In genomic region chr2:187297806-187298205, GRCh38 we compare ENCODE assay signal across 13 cellular contexts.
DNase-seq lines count a peak whose midpoint lies in the region; ATAC-seq and TF ChIP-seq lines count a peak whose summit lies in the region.
"Had no signal": no experiment of that assay in that cellular context is flagged by ENCODE, and none has a peak within 500 bp of the region (broad histone marks: within the 10 kb centered on the region; RNA-seq: fewer than 3 reads in every experiment).

No MANE protein-coding gene starts in this region.

- H3K4me1 ChIP-seq in SK-N-SH (ENCODE audit: control insufficient read depth in 1 of 2, insufficient read depth in 2 of 2, low read depth in 1 of 2, low read length in 1 of 2) (no peaks in the 10 kb centered on the region; a peak in 2 of 4 replicates), mesendoderm (ENCODE audit: control insufficient read depth, low read depth, low read length) (no peaks in the 10 kb centered on the region), smooth muscle cell (ENCODE audit: low read depth) (no peaks in the 10 kb centered on the region), aorta (ENCODE audit: control insufficient read depth in 1 of 2, insufficient read depth in 2 of 2, low read length in 2 of 2) (no peaks in the 10 kb centered on the region)
- H3K4me1 ChIP-seq: HAP-1 had no signal

- no peak overlapping the region for H3K27ac ChIP-seq in SK-N-SH (ENCODE audit: low read depth in 2 of 2, low read length in 1 of 2)
- H3K27ac ChIP-seq in mesendoderm (ENCODE audit: low read depth, low read length), result no peak overlapping the region
- no peak overlapping the region for H3K27ac ChIP-seq in smooth muscle cell (ENCODE audit: low read depth)
- no peak overlapping the region for H3K27ac ChIP-seq in aorta (ENCODE audit: low read depth in 1 of 2, low read length in 2 of 2)
- H3K27ac ChIP-seq: 22Rv1 had no signal

- no peak overlapping the region for H3K27ac Mint-ChIP-seq in immature natural killer cell
- H3K27ac Mint-ChIP-seq: CD14-positive monocyte; CD8-positive, alpha-beta T cell had no signal

- CTCF ChIA-PET in SK-N-SH (lab: Yijun Ruan, JAX), result interaction anchor here (1.4 kb wide), 1 partner anchor 435 kb away, joined by 3 read pairs; no protein-coding TSS in a partner anchor

- H3K4me1 Mint-ChIP-seq in immature natural killer cell, result no peaks in the 10 kb centered on the region
- H3K4me1 Mint-ChIP-seq: CD14-positive monocyte had no signal

- H3K79me2 ChIP-seq in SK-N-SH (ENCODE audit: insufficient read depth) (no peaks in the 10 kb centered on the region), mesendoderm (ENCODE audit: control insufficient read depth, insufficient read depth, low read length) (no peaks in the 10 kb centered on the region), smooth muscle cell (ENCODE audit: low read depth) (no peaks in the 10 kb centered on the region)

- H3K36me3 ChIP-seq in SK-N-SH (replicated peaks in 1 of 2; ENCODE audit: control insufficient read depth in 1 of 2, insufficient read depth in 2 of 2, low read length in 1 of 2) (no peaks in the 10 kb centered on the region), mesendoderm (ENCODE audit: control insufficient read depth, insufficient read depth, low read length) (no peaks in the 10 kb centered on the region), smooth muscle cell (ENCODE audit: low read depth) (no peaks in the 10 kb centered on the region), aorta (ENCODE audit: control insufficient read depth in 1 of 2, insufficient read depth in 2 of 2, low read length in 1 of 2) (no peaks in the 10 kb centered on the region)
- H3K36me3 ChIP-seq: HAP-1 had no signal

- H4K20me1 ChIP-seq in SK-N-SH (ENCODE audit: insufficient read depth), result no peaks in the 10 kb centered on the region
- no peaks in the 10 kb centered on the region for H4K20me1 ChIP-seq in smooth muscle cell (ENCODE audit: low read depth)

- no peak overlapping the region for H4K5ac ChIP-seq in mesendoderm (ENCODE audit: low read length)

- H3K4ac ChIP-seq in mesendoderm (ENCODE audit: low read depth, low read length), result no peak overlapping the region

- POLR2A ChIA-PET in SK-N-SH (lab: Yijun Ruan, JAX), result no interaction called here

- no peaks in the 10 kb centered on the region for H3F3A ChIP-seq in SK-N-SH (replicated peaks; ENCODE audit: insufficient read depth)
- H3F3A ChIP-seq in smooth muscle cell (ENCODE audit: low read depth), result no peaks in the 10 kb centered on the region

- no peak overlapping the region for H3K56ac ChIP-seq in mesendoderm (ENCODE audit: low read length)

- H3K9ac ChIP-seq in SK-N-SH (no peak overlapping the region), mesendoderm (ENCODE audit: low read length) (no peak overlapping the region), smooth muscle cell (ENCODE audit: low read depth) (no peak overlapping the region)

- ATAC-seq in SK-N-SH treated with all-trans-retinoic acid at 6 μM for 48 hours, result no peak
- ATAC-seq in aorta (ENCODE audit: low FRiP score), result no peak
- ATAC-seq: CD8-positive, alpha-beta T cell had no signal

- no peaks in the 10 kb centered on the region for H3K79me1 ChIP-seq in mesendoderm (ENCODE audit: low read length)

- H3K23ac ChIP-seq in mesendoderm (ENCODE audit: low read length), result no peak overlapping the region

- TF ChIP-seq CTCF in SK-N-SH (IDR thresholded peaks at IDR 0.05) (no peak), cardiac fibroblast (IDR thresholded peaks at IDR 0.05; ENCODE audit: low read depth, low read length) (no peak), smooth muscle cell (IDR thresholded peaks at IDR 0.05; ENCODE audit: borderline replicate concordance, insufficient read depth, poor library complexity, severe bottlenecking) (no peak)

- no peak overlapping the region for H3K4me3 Mint-ChIP-seq in immature natural killer cell
- H3K4me3 Mint-ChIP-seq: CD14-positive monocyte; CD8-positive, alpha-beta T cell had no signal

- no peak overlapping the region for H2BK15ac ChIP-seq in mesendoderm (replicated peaks; ENCODE audit: low read depth)

- DNase-seq in SK-N-SH (no peak), cardiac fibroblast (ENCODE audit: low read depth in 2 of 2) (peak; percentile 8 to 19), mesendoderm (peak; percentile 12), smooth muscle cell (lab: John Stamatoyannopoulos, UW; ENCODE audit: unreplicated experiment) (no peak), immature natural killer cell (no peak), aorta (no peak), COLO668 (lab: John Stamatoyannopoulos, UW; ENCODE audit: unreplicated experiment) (no peak)
- DNase-seq: CD8-positive, alpha-beta T cell; DMS 273 treated with DMSO at 0.1 percent for 48 hours had no signal

- H2AFZ ChIP-seq in SK-N-SH (ENCODE audit: low read depth) (0 out of 2 replicates have a peak overlapping the region, but pooled peaks have one; percentile 13), smooth muscle cell (ENCODE audit: low read depth) (peak overlapping the region; percentile 56)

- H3K9me3 Mint-ChIP-seq in immature natural killer cell, result peaks cover 0 to 23% (median 6%) of the 10 kb centered on the region in 6 donors
- H3K9me3 Mint-ChIP-seq: CD8-positive, alpha-beta T cell had no signal

- no peak for TF ChIP-seq EP300 in SK-N-SH (IDR thresholded peaks at IDR 0.05; ENCODE audit: borderline replicate concordance in 1 of 2, low read depth in 1 of 2, low read length in 1 of 2)

- H3K27me3 Mint-ChIP-seq in immature natural killer cell (ENCODE audit: low read depth in 3 of 3), result no peaks in the 10 kb centered on the region

- H3K4me2 ChIP-seq in SK-N-SH, result no peak overlapping the region
- H3K4me2 ChIP-seq in mesendoderm (ENCODE audit: low read length), result no peak overlapping the region
- peak overlapping the region; percentile 47 for H3K4me2 ChIP-seq in smooth muscle cell

- H3K18ac ChIP-seq in mesendoderm (ENCODE audit: low read length), result no peak overlapping the region

- no peak for TF ChIP-seq RAD21 in SK-N-SH (IDR thresholded peaks at IDR 0.05; ENCODE audit: low read length)

- intact Hi-C loops in aorta (cut with DNase I), result loop anchor here in 1 of 2 donors (5.0 kb wide), 1 partner anchor 154 kb away; no protein-coding TSS in a partner anchor

- H3K9me3 ChIP-seq in SK-N-SH (no peaks in the 10 kb centered on the region), smooth muscle cell (replicated peaks; ENCODE audit: low read depth) (no peaks in the 10 kb centered on the region), aorta (ENCODE audit: control insufficient read depth, low read length) (no peaks in the 10 kb centered on the region)
- H3K9me3 ChIP-seq: HAP-1 had no signal

- H2BK5ac ChIP-seq in mesendoderm (ENCODE audit: low read length), result no peak overlapping the region

- no peaks in the 10 kb centered on the region for H3K9me2 ChIP-seq in SK-N-SH

- H2BK120ac ChIP-seq in mesendoderm (ENCODE audit: low read depth, low read length), result no peak overlapping the region

- H4K8ac ChIP-seq in mesendoderm (ENCODE audit: low read depth, low read length), result no peak overlapping the region

- no peak overlapping the region for H2AK5ac ChIP-seq in mesendoderm (ENCODE audit: low read length)

- no peaks in the 10 kb centered on the region for H3K36me3 Mint-ChIP-seq in immature natural killer cell
- H3K36me3 Mint-ChIP-seq: CD14-positive monocyte; CD8-positive, alpha-beta T cell had no signal

- no peak overlapping the region for H3K4me3 ChIP-seq in SK-N-SH (ENCODE audit: low read depth in 2 of 2, low read length in 1 of 2)
- H3K4me3 ChIP-seq in cardiac fibroblast (replicated peaks in 1 of 2; ENCODE audit: low read depth in 2 of 2, low read length in 2 of 2), result no peak overlapping the region
- no peak overlapping the region for H3K4me3 ChIP-seq in mesendoderm (ENCODE audit: low read length)
- no peak overlapping the region for H3K4me3 ChIP-seq in smooth muscle cell
- no peak overlapping the region for H3K4me3 ChIP-seq in aorta (ENCODE audit: low read length in 2 of 2)
- H3K4me3 ChIP-seq: HAP-1 had no signal

- H3K27me3 ChIP-seq in SK-N-SH (ENCODE audit: insufficient read depth) (no peaks in the 10 kb centered on the region), mesendoderm (ENCODE audit: insufficient read depth, low read length, poor library complexity) (no peaks in the 10 kb centered on the region), smooth muscle cell (ENCODE audit: low read depth) (no peaks in the 10 kb centered on the region), aorta (ENCODE audit: control insufficient read depth in 1 of 2, insufficient read depth in 2 of 2, low read length in 1 of 2) (no peaks in the 10 kb centered on the region)

TF ChIP-seq in SK-N-SH, 30 proteins besides CTCF, POLR2A, EP300 and RAD21:
- TF ChIP-seq RCOR1 (IDR thresholded peaks at IDR 0.05; ENCODE audit: low read length), result no peak

TF ChIP-seq in SK-N-SH treated with all-trans-retinoic acid at 6 μM for 48 hours, 23 proteins besides CTCF, POLR2A, EP300 and RAD21 (continues in another document):
- TF ChIP-seq TOX (CRISPR knock-in tag; IDR thresholded peaks at IDR 0.05; ENCODE audit: borderline replicate concordance), result no peak
- TF ChIP-seq TCF4 (CRISPR knock-in tag; IDR thresholded peaks at IDR 0.05; ENCODE audit: borderline replicate concordance), result no peak
- TF ChIP-seq RARB (CRISPR knock-in tag; IDR thresholded peaks at IDR 0.05), result no peak
- no peak for TF ChIP-seq ARNTL (CRISPR knock-in tag; IDR thresholded peaks at IDR 0.05; ENCODE audit: borderline replicate concordance, low read depth)
- TF ChIP-seq ZNF70 (CRISPR knock-in tag; IDR thresholded peaks at IDR 0.05), result no peak
- TF ChIP-seq ZNF8 (CRISPR knock-in tag; IDR thresholded peaks at IDR 0.05), result no peak
- TF ChIP-seq BACH2 (CRISPR knock-in tag; IDR thresholded peaks at IDR 0.05; ENCODE audit: borderline replicate concordance), result no peak
- TF ChIP-seq CSDC2 (CRISPR knock-in tag; IDR thresholded peaks at IDR 0.05), result no peak
- no peak for TF ChIP-seq PPARA (CRISPR knock-in tag; IDR thresholded peaks at IDR 0.05; ENCODE audit: borderline replicate concordance)
- no peak for TF ChIP-seq CSRNP3 (CRISPR knock-in tag; IDR thresholded peaks at IDR 0.05)

Comparison
In these comparisons a context has a peak if more than half of its experiments do, and no peak if none do; other contexts are left out.
1. DNase-seq: peak in cardiac fibroblast (2 of 2) and mesendoderm (single experiment); none in SK-N-SH (single experiment), smooth muscle cell (single experiment), immature natural killer cell (0 of 3), aorta (0 of 2) and COLO668 (single experiment).